ENCODE assay signal across 18 cellular contexts in the genomic region with DNA sequence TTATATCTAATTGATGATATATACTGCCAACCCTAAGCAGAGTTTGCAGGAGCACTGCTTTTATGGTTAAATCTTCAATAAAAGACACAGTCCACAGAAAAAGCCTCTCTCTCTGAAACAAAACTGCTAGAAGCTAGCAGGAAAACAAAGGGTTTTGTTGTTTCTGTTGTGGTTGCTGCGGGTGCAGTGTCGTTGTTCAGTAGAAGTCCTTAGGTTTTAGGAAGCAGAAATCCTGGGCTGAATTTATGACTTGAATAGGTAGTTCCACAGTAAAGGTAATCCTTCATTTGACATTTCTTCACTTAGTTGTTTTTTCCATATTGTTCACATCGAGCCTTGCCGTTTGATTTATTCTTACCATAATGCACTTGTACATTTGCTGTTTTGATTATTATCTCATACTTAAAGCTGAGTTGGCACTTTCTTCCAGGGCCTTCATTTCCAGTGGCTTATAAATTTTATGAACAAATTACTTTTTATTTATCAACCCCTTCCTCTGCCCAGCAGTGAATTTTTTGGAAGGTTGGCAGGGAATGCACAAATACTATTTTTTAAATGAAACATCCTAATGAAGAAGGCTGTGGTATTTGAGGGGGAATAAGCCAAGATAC.
DNase-seq lines count a peak whose midpoint lies in the region; ATAC-seq, FAIRE-seq and TF ChIP-seq lines count a peak whose summit lies in the region.
"Had no signal": no experiment of that assay in that cellular context is flagged by ENCODE, and none has a peak within 500 bp of the region (broad histone marks: within the 10 kb centered on the region; RNA-seq: fewer than 3 reads in every experiment).

No MANE protein-coding gene starts in this region.

- H3K9me3 ChIP-seq in neural progenitor cell (ENCODE audit: low read depth) = no peaks in the 10 kb centered on the region
- H3K9me3 ChIP-seq: HAP-1, left ventricle myocardium inferior had no signal

- H3K9me3 Mint-ChIP-seq in activated naive CD4-positive, alpha-beta T cell treated with anti-CD3 and anti-CD28 coated beads for 36 hours = peaks cover 1% of the 10 kb centered on the region
- peaks cover 0 to 4% of the 10 kb centered on the region in 2 donors for H3K9me3 Mint-ChIP-seq in activated naive CD4-positive, alpha-beta T cell treated with anti-CD3 and anti-CD28 coated beads, Interleukin-2, amount 50 U/mL, for 72 hours
- no peaks in the 10 kb centered on the region for H3K9me3 Mint-ChIP-seq in neural progenitor cell

- no peaks in the 10 kb centered on the region for H3K36me3 ChIP-seq in neural progenitor cell
- H3K36me3 ChIP-seq: HAP-1, left ventricle myocardium inferior had no signal

- peak overlapping the region; percentile 25 for H3K4me2 ChIP-seq in neural progenitor cell
- H3K4me2 ChIP-seq: KMS-11 had no signal

- H3F3A ChIP-seq in neural progenitor cell (ENCODE audit: low read depth) = no peaks in the 10 kb centered on the region

- peaks cover 16% of the 10 kb centered on the region for H3K4me1 ChIP-seq in neural progenitor cell
- H3K4me1 ChIP-seq: HAP-1, left ventricle myocardium inferior had no signal

- no peaks in the 10 kb centered on the region for H3K36me3 Mint-ChIP-seq in activated naive CD4-positive, alpha-beta T cell treated with anti-CD3 and anti-CD28 coated beads for 36 hours (ENCODE audit: low read depth)
- H3K36me3 Mint-ChIP-seq in activated naive CD4-positive, alpha-beta T cell treated with anti-CD3 and anti-CD28 coated beads, Interleukin-2, amount 50 U/mL, for 72 hours = no peaks in the 10 kb centered on the region
- H3K36me3 Mint-ChIP-seq in neural progenitor cell = no peaks in the 10 kb centered on the region

- no peak for ATAC-seq in activated naive CD4-positive, alpha-beta T cell treated with anti-CD3 and anti-CD28 coated beads, Interleukin-2, amount 50 U/mL, for 72 hours
- ATAC-seq in GM19452 (IDR thresholded peaks at IDR 0.05; ENCODE audit: unreplicated experiment) (no peak), HG03175 (IDR thresholded peaks at IDR 0.05; ENCODE audit: unreplicated experiment) (no peak)

- H3K27ac ChIP-seq in angular gyrus (ENCODE audit: low read depth, low read length) (peak overlapping the region; percentile 22), neural progenitor cell (no peak overlapping the region)
- H3K27ac ChIP-seq: KMS-11, left ventricle myocardium inferior had no signal

- CTCF ChIA-PET in activated naive CD4-positive, alpha-beta T cell treated with anti-CD3 and anti-CD28 coated beads for 36 hours (lab: Charles Lee) = interaction anchor here (0.6 kb wide), 2 partner anchors 363 to 883 kb away, joined by 3 to 5 read pairs; no protein-coding TSS in a partner anchor

- peak; percentile 15 for DNase-seq in activated naive CD4-positive, alpha-beta T cell treated with anti-CD3 and anti-CD28 coated beads for 36 hours
- no peak for DNase-seq in activated naive CD4-positive, alpha-beta T cell treated with anti-CD3 and anti-CD28 coated beads, Interleukin-2, amount 50 U/mL, for 72 hours (ENCODE audit: low spot score in 2 of 2)
- DNase-seq in GM19239 (ENCODE audit: insufficient read length, low spot score) (no peak), neural progenitor cell (ENCODE audit: low spot score) (peak; percentile 17), cerebellar nuclear complex (lab: John Stamatoyannopoulos, UW) (no peak)
- DNase-seq: activated CD4-positive, CD25-positive, alpha-beta regulatory T cell; activated T-cell treated with anti-CD3 and anti-CD28 coated beads for 4 hours; effector memory CD4-positive, alpha-beta T cell; left ventricle myocardium inferior; NCI-H1048; NCI-H2081 treated with DMSO at 0.1 percent for 48 hours; stimulated activated CD4-positive, alpha-beta T cell treated with anti-CD3 and anti-CD28 coated beads, Interleukin-2, amount 100 ng/mL, for 48 hours had no signal

- H3K4me3 Mint-ChIP-seq in activated naive CD4-positive, alpha-beta T cell treated with anti-CD3 and anti-CD28 coated beads for 36 hours = no peak overlapping the region
- no peak overlapping the region for H3K4me3 Mint-ChIP-seq in neural progenitor cell

- peak overlapping the region; percentile 76 for H2AFZ ChIP-seq in neural progenitor cell (replicated peaks)

- TF ChIP-seq CTCF in neural progenitor cell (IDR thresholded peaks at IDR 0.05) = no peak

- FAIRE-seq in GM19239 (lab: Jason Lieb, UNC) = peak; percentile 35
- FAIRE-seq: urothelium cell line had no signal

- H3K27me3 Mint-ChIP-seq in activated naive CD4-positive, alpha-beta T cell treated with anti-CD3 and anti-CD28 coated beads for 36 hours (ENCODE audit: low read depth) = no peaks in the 10 kb centered on the region
- peaks cover 3% of the 10 kb centered on the region for H3K27me3 Mint-ChIP-seq in neural progenitor cell (ENCODE audit: insufficient read depth, low read depth)

- no peak overlapping the region for H3K9ac ChIP-seq in neural progenitor cell
- H3K9ac ChIP-seq: KMS-11 had no signal

- peaks cover 30% of the 10 kb centered on the region for H3K4me1 Mint-ChIP-seq in activated naive CD4-positive, alpha-beta T cell treated with anti-CD3 and anti-CD28 coated beads for 36 hours (ENCODE audit: low read depth)
- H3K4me1 Mint-ChIP-seq in neural progenitor cell = peaks cover 8% of the 10 kb centered on the region

- H3K27ac Mint-ChIP-seq in activated naive CD4-positive, alpha-beta T cell treated with anti-CD3 and anti-CD28 coated beads for 36 hours = no peak overlapping the region
- no peak overlapping the region for H3K27ac Mint-ChIP-seq in activated naive CD4-positive, alpha-beta T cell treated with anti-CD3 and anti-CD28 coated beads, Interleukin-2, amount 50 U/mL, for 72 hours
- H3K27ac Mint-ChIP-seq in neural progenitor cell = no peak overlapping the region

- no peaks in the 10 kb centered on the region for H4K20me1 ChIP-seq in neural progenitor cell (ENCODE audit: low read depth)

- H3K79me2 ChIP-seq in neural progenitor cell (ENCODE audit: low read depth) = no peaks in the 10 kb centered on the region

- H3K4me3 ChIP-seq in neural progenitor cell = no peak overlapping the region
- H3K4me3 ChIP-seq: HAP-1, left ventricle myocardium inferior had no signal

- intact Hi-C loops in activated naive CD4-positive, alpha-beta T cell treated with anti-CD3 and anti-CD28 coated beads for 36 hours (cut with micrococcal nuclease) = loop anchor here (10.0 kb wide), 1 partner anchor 599 kb away; no protein-coding TSS in a partner anchor

- no peaks in the 10 kb centered on the region for H3K27me3 ChIP-seq in neural progenitor cell

Comparison
In these comparisons a context has a peak if more than half of its experiments do, and no peak if none do; other contexts are left out.
1. DNase-seq: peak in activated naive CD4-positive, alpha-beta T cell treated with anti-CD3 and anti-CD28 coated beads for 36 hours (single experiment) and neural progenitor cell (single experiment); none in activated naive CD4-positive, alpha-beta T cell treated with anti-CD3 and anti-CD28 coated beads, Interleukin-2, amount 50 U/mL, for 72 hours (0 of 2), GM19239 (single experiment) and cerebellar nuclear complex (0 of 2).